ENCODE assay signal across 10 cellular contexts in the genomic region with DNA sequence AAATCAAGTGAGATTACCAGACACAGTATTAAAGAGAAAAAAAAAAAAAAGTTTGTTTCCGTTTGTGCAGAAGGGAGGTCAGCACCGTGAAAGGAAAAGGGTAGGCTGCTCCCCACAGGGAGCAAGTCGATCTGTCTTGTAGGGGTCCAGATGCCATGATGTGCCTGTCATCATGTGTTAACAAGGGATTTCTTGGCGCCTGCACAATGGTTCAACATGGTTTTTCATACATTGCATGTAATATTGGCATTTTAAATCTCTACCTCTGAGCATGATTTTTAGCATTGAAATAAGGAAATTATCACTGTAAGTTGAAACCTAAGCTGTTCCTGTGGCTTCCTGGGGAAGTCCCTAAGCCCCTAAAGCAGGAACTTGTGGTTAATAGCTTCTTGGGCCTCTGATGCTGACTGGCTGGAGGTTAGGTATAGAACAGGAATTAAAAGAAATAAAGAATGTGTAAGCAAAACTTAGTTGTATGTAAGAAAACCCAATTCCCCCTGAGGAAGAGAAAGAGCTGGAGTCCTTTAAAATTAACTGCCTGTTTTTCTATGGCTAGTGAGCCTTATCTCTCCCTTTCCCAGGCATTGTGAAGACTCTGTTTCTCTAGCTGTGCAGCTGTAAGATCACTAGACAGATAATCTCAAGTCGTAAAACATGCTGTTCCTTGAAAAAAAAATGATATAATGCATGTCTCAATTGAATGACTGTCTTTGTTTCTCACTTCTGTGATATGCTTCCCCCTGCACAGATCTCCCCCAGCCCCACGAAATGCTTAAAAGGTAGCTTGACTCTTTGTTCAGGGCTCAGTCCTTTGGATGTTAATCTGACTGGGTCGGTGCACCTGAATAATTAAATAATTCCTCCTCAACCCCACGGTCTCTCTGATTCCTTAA. TPM values are rescaled to one million over a fixed set of nuclear protein-coding genes. Genes with fewer than 3 reads are reported as not detected.
DNase-seq lines count a peak whose midpoint lies in the region; ATAC-seq and TF ChIP-seq lines count a peak whose summit lies in the region.
"Had no signal": no experiment of that assay in that cellular context is flagged by ENCODE, and none has a peak within 500 bp of the region (broad histone marks: within the 10 kb centered on the region; RNA-seq: fewer than 3 reads in every experiment).

No MANE protein-coding gene starts in this region.

- peak overlapping the region; percentile 69 for H3K4me3 Mint-ChIP-seq in activated CD8-positive, alpha-beta T cell treated with anti-CD3 and anti-CD28 coated beads for 36 hours

- H3K14ac ChIP-seq in IMR-90 (replicated peaks; ENCODE audit: low read depth, low read length), result no peak overlapping the region

- CTCF ChIA-PET in IMR-90 (lab: Yijun Ruan, JAX), result interaction anchor here (0.6 kb wide), 1 partner anchor 98 kb away, joined by 3 read pairs; no protein-coding TSS in a partner anchor
- CTCF ChIA-PET in activated CD8-positive, alpha-beta T cell treated with anti-CD3 and anti-CD28 coated beads for 36 hours (lab: Charles Lee), result interaction anchor here (1.3 to 13.1 kb wide), 4 partner anchors 10 to 28 kb away, joined by 3 to 86 read pairs (median 6); a partner anchor contains a TSS

- no peak overlapping the region for H3K9ac ChIP-seq in IMR-90 (ENCODE audit: low read depth, low read length)

- POLR2A ChIA-PET in IMR-90 (lab: Charles Lee; ENCODE audit: unreplicated experiment), result no interaction called here
- POLR2A ChIA-PET in activated CD8-positive, alpha-beta T cell treated with anti-CD3 and anti-CD28 coated beads for 36 hours (lab: Charles Lee), result interaction anchor here (0.7 to 1.7 kb wide), 5 partner anchors 10 to 28 kb away, joined by 3 to 19 read pairs (median 3); a partner anchor contains a TSS

- H3K79me1 ChIP-seq in IMR-90 (ENCODE audit: low read depth in 1 of 2, low read length in 2 of 2), result no peaks in the 10 kb centered on the region

- no peak overlapping the region for H3K56ac ChIP-seq in IMR-90 (ENCODE audit: extremely low read depth, insufficient read depth, low read length)

- H3K4me2 ChIP-seq in IMR-90 (ENCODE audit: low read depth, low read length), result no peak overlapping the region

- no peak overlapping the region for H2BK120ac ChIP-seq in IMR-90 (ENCODE audit: low read depth, low read length)

- no peak overlapping the region for H2BK5ac ChIP-seq in IMR-90 (ENCODE audit: low read depth, low read length, poor library complexity, severe bottlenecking)

- peaks cover 15% of the 10 kb centered on the region for H3K9me3 Mint-ChIP-seq in activated CD8-positive, alpha-beta T cell treated with anti-CD3 and anti-CD28 coated beads for 36 hours

- H3K18ac ChIP-seq in IMR-90 (ENCODE audit: low read depth, low read length), result no peak overlapping the region

- TF ChIP-seq POLR2A in IMR-90 (IDR thresholded peaks at IDR 0.05; ENCODE audit: low read depth, low read length) (no peak), heart left ventricle (IDR thresholded peaks at IDR 0.05) (no peak)

- no peak overlapping the region for H4K91ac ChIP-seq in IMR-90 (ENCODE audit: insufficient read depth, low read depth, low read length)

- dilution Hi-C loops in IMR-90 (cut with HindIII; ENCODE audit: low sequenced_read_pairs, unreplicated experiment), result no loop called here

- no peak overlapping the region for H2BK20ac ChIP-seq in IMR-90 (ENCODE audit: low read depth, low read length)

- H2AFZ ChIP-seq in IMR-90 (replicated peaks; ENCODE audit: low read length, poor library complexity), result no peak overlapping the region

- no peak overlapping the region for H4K5ac ChIP-seq in IMR-90 (ENCODE audit: low read depth, low read length)

- no peaks in the 10 kb centered on the region for H3K9me1 ChIP-seq in IMR-90 (ENCODE audit: insufficient read depth, low read length)

- no CpG with 5 or more reads among the region's 8 CpGs for WGBS in IMR-90 (ENCODE audit: extremely low coverage in 2 of 2, insufficient read length in 1 of 2), 2 experiments
- 29 to 38% (median 31%) methylated on average over 8 of the region's 8 CpGs for WGBS in heart left ventricle, 4 donors

- intact Hi-C loops in IMR-90 (cut with micrococcal nuclease), result no loop called here
- intact Hi-C loops in activated CD8-positive, alpha-beta T cell treated with anti-CD3 and anti-CD28 coated beads for 36 hours (cut with micrococcal nuclease), result no loop called here
- intact Hi-C loops in heart left ventricle (cut with DNase I), result no loop called here

- H4K8ac ChIP-seq in IMR-90 (ENCODE audit: low read depth in 2 of 2, low read length in 2 of 2), result no peak overlapping the region

- in situ Hi-C loops in IMR-90 (cut with MboI; ENCODE audit: low sequenced_read_pairs), result no loop called here

- DNase-seq in activated naive CD4-positive, alpha-beta T cell treated with Interleukin-2 at 50 U/mL for 16 hours, result peak; percentile 51
- DNase-seq in activated naive CD4-positive, alpha-beta T cell (lab: John Stamatoyannopoulos, UW), result no peak
- DNase-seq in IMR-90 (peak; percentile 38), heart left ventricle (peak in 1 of 5 donors; percentile 14), NCI-H446 treated with DMSO at 0.1 percent for 48 hours (lab: John Stamatoyannopoulos, UW) (no peak), AG08395 (ENCODE audit: low spot score) (no peak)
- DNase-seq in activated CD8-positive, alpha-beta T cell treated with anti-CD3 and anti-CD28 coated beads for 36 hours, result peak; percentile 76
- DNase-seq in stimulated activated CD8-positive, alpha-beta memory T cell treated with anti-CD3 and anti-CD28 coated beads, Interleukin-15, amount 100 ng/mL, for 4 hours (ENCODE audit: low read depth in 2 of 2), result peak; percentile 13 to 40

- no peak overlapping the region for H3K4ac ChIP-seq in IMR-90 (ENCODE audit: low read depth, low read length)

- no peaks in the 10 kb centered on the region for H3K27me3 Mint-ChIP-seq in activated CD8-positive, alpha-beta T cell treated with anti-CD3 and anti-CD28 coated beads for 36 hours

- H3K9me3 ChIP-seq in IMR-90 (ENCODE audit: control insufficient read depth, insufficient read depth, low read length) (no peaks in the 10 kb centered on the region), heart left ventricle (peaks cover 0 to 17% (median 6%) of the 10 kb centered on the region in 12 donors)

- H3K4me1 ChIP-seq in IMR-90 (ENCODE audit: control insufficient read depth, insufficient read depth, low read length) (no peaks in the 10 kb centered on the region), heart left ventricle (peaks cover 0 to 67% (median 0%) of the 10 kb centered on the region in 12 donors)

- H3K36me3 ChIP-seq in IMR-90 (ENCODE audit: control insufficient read depth, insufficient read depth, low read length), result no peaks in the 10 kb centered on the region
- no peaks in the 10 kb centered on the region for H3K36me3 ChIP-seq in heart left ventricle
- H3K36me3 ChIP-seq: cardiac muscle cell had no signal

- H3K27ac Mint-ChIP-seq in activated CD8-positive, alpha-beta T cell treated with anti-CD3 and anti-CD28 coated beads for 36 hours, result peak overlapping the region; percentile 87

- H2AK5ac ChIP-seq in IMR-90 (ENCODE audit: low read depth, low read length), result no peak overlapping the region

- H3K4me3 ChIP-seq in IMR-90 (ENCODE audit: insufficient read depth, low read depth, low read length), result no peak overlapping the region
- peak overlapping the region in 1 of 12 donors; percentile 18 for H3K4me3 ChIP-seq in heart left ventricle
- H3K4me3 ChIP-seq: cardiac muscle cell had no signal

- H3K27me3 ChIP-seq in IMR-90 (ENCODE audit: control insufficient read depth, insufficient read depth, low read length), result no peaks in the 10 kb centered on the region
- peaks cover 0 to 18% (median 0%) of the 10 kb centered on the region in 9 donors for H3K27me3 ChIP-seq in heart left ventricle
- H3K27me3 ChIP-seq: cardiac muscle cell had no signal

- H4K20me1 ChIP-seq in IMR-90 (ENCODE audit: insufficient read depth, low read length), result no peaks in the 10 kb centered on the region

- H3K4me1 Mint-ChIP-seq in activated CD8-positive, alpha-beta T cell treated with anti-CD3 and anti-CD28 coated beads for 36 hours (ENCODE audit: low read depth), result peaks cover 72% of the 10 kb centered on the region

- H3K36me3 Mint-ChIP-seq in activated CD8-positive, alpha-beta T cell treated with anti-CD3 and anti-CD28 coated beads for 36 hours (ENCODE audit: low read depth), result peaks cover 26% of the 10 kb centered on the region

- H2BK15ac ChIP-seq in IMR-90 (ENCODE audit: low read depth, low read length), result no peak overlapping the region

- ATAC-seq in IMR-90 (ENCODE audit: low read depth), result no peak
- ATAC-seq in activated CD8-positive, alpha-beta T cell treated with anti-CD3 and anti-CD28 coated beads for 36 hours, result peak; percentile 69
- ATAC-seq in heart left ventricle, result peak in 3 of 4 donors; percentile 54 to 73 (median 70)

- BruUV-seq in IMR-90 (replicated peaks; lab: Mats Ljungman, UMichigan), result no TSS peak

- no peak overlapping the region for H3K27ac ChIP-seq in IMR-90 (ENCODE audit: insufficient read depth, low read length)
- H3K27ac ChIP-seq in heart left ventricle, result peak overlapping the region in 3 of 12 donors; percentile 4 to 79 (median 17)
- H3K27ac ChIP-seq: C4-2B, cardiac muscle cell had no signal

- no peak overlapping the region for H3K23ac ChIP-seq in IMR-90 (ENCODE audit: low read depth, low read length)

- no peak for TF ChIP-seq RAD21 in IMR-90 (IDR thresholded peaks at IDR 0.05; ENCODE audit: low read length)

- no peak overlapping the region for H2AK9ac ChIP-seq in IMR-90 (replicated peaks; ENCODE audit: low read depth, low read length, poor library complexity)

- no peak for TF ChIP-seq CTCF in IMR-90 (conservative IDR thresholded peaks at IDR 0.05; ENCODE audit: low read depth, low read length)
- TF ChIP-seq CTCF in activated CD8-positive, alpha-beta T cell treated with anti-CD3 and anti-CD28 coated beads for 36 hours (IDR thresholded peaks at IDR 0.05), result no peak
- no peak for TF ChIP-seq CTCF in heart left ventricle (IDR thresholded peaks at IDR 0.05)

RNA-seq across cellular contexts. Expression of a gene that starts 7.4 kb away (rescaled TPM):
- total RNA-seq in IMR-90 (2012; rRNA removed) (under 0.01 TPM in 1 of 2 replicates, not detected in the other), heart left ventricle (10 to 100 TPM in 3 of 9 donors, 1 to 10 TPM in 5, under 1 TPM in 1; 0.85 to 44.4 (median 6.3) TPM)
- polyA plus RNA-seq in IMR-90 (2012; rRNA removed) (0.03 TPM in 2 replicates), heart left ventricle (1 to 10 TPM in 1 of 2 donors, under 1 TPM in 1; 0.76 to 1.2 TPM)
- 0.05 and 0.06 TPM in 2 replicates for polyA plus RNA-seq in IMR-90 (2012; cell fraction: cytosol; rRNA removed)
- 0.13 and 0.32 TPM in 2 replicates for polyA plus RNA-seq in IMR-90 (2012; cell fraction: nucleus; rRNA removed; ENCODE audit: low replicate concordance)
- 1 to 10 TPM; 4.8 to 6.9 TPM for total RNA-seq in activated CD8-positive, alpha-beta T cell treated with anti-CD3 and anti-CD28 coated beads for 36 hours
- polyA plus RNA-seq: cardiac muscle cell had no signal

RNA-seq across cellular contexts. Expression of a gene that starts 29.1 kb away (rescaled TPM):
- total RNA-seq in IMR-90 (2012; rRNA removed) (213 and 216 TPM in 2 replicates), heart left ventricle (100 to 1,000 TPM in 1 of 9 donors, 10 to 100 TPM in 8; 58.5 to 112 (median 78.6) TPM)
- polyA plus RNA-seq in IMR-90 (2012; rRNA removed) (148 and 158 TPM in 2 replicates), heart left ventricle (100 to 1,000 TPM in 1 of 2 donors, 10 to 100 TPM in 1; 65.9 to 120 TPM)
- polyA plus RNA-seq in IMR-90 (2012; cell fraction: cytosol; rRNA removed), result 133 and 153 TPM in 2 replicates
- 114 and 174 TPM in 2 replicates for polyA plus RNA-seq in IMR-90 (2012; cell fraction: nucleus; rRNA removed; ENCODE audit: low replicate concordance)
- total RNA-seq in activated CD8-positive, alpha-beta T cell treated with anti-CD3 and anti-CD28 coated beads for 36 hours, result 100 to 1,000 TPM; 105 to 107 TPM

RNA-seq across cellular contexts. Expression of a gene that starts 55.0 kb away (rescaled TPM):
- total RNA-seq in IMR-90 (2012; rRNA removed), result 5.8 and 6.5 TPM in 2 replicates
- polyA plus RNA-seq in IMR-90 (2012; rRNA removed), result 0.57 and 1.6 TPM in 2 replicates
- polyA plus RNA-seq in IMR-90 (2012; cell fraction: cytosol; rRNA removed), result 0.15 and 0.24 TPM in 2 replicates
- 0.29 and 3.6 TPM in 2 replicates for polyA plus RNA-seq in IMR-90 (2012; cell fraction: nucleus; rRNA removed; ENCODE audit: low replicate concordance)
- 1 to 10 TPM; 5.2 to 5.6 TPM for total RNA-seq in activated CD8-positive, alpha-beta T cell treated with anti-CD3 and anti-CD28 coated beads for 36 hours
- 10 to 100 TPM in 3 of 9 donors, 1 to 10 TPM in 6; 4.2 to 14.4 (median 9.2) TPM for total RNA-seq in heart left ventricle
- 1 to 10 TPM; 1.4 to 4.5 TPM for polyA plus RNA-seq in heart left ventricle

Comparison
In these comparisons a context has a peak if more than half of its experiments do, and no peak if none do; other contexts are left out.
1. DNase-seq: peak in activated naive CD4-positive, alpha-beta T cell treated with Interleukin-2 at 50 U/mL for 16 hours (single experiment), IMR-90 (single experiment), activated CD8-positive, alpha-beta T cell treated with anti-CD3 and anti-CD28 coated beads for 36 hours (single experiment) and stimulated activated CD8-positive, alpha-beta memory T cell treated with anti-CD3 and anti-CD28 coated beads, Interleukin-15, amount 100 ng/mL, for 4 hours (2 of 2); none in activated naive CD4-positive, alpha-beta T cell (0 of 4), NCI-H446 treated with DMSO at 0.1 percent for 48 hours (single experiment) and AG08395 (single experiment).